In the genomic region with DNA sequence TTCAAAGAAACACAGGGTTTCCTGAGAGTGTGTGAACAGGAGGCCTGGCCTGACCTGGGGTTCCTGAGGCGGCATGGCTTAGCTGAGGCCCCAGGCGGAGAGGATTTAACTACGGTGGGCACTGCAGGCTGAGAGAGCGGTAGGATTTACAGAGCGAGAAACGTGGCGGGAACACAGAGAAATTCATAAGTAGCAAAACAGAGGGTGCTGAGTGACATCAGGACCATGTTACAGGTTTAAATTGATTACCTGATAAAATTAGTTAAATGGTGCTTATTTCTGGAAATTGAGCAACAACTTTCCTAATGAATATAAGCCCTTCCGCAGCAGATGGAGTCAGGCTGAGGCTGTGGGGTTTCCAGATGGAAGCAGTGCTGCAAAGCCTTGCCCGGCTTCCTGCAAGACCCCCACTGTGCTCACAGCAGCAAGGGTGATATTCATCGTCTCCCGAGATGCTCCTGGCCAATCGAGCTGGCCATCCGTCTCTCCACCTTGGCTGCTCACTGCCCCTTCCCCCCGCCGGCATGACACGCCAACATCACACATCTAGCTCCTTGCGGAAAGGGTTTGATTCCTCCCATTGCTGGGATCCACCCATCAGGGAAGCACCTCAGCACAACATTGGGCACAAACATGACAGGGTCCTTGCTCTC, we compare ENCODE assay signal across 1 cellular context.
TF ChIP-seq lines count a peak whose summit lies in the region.

No MANE protein-coding gene starts in this region.

TF ChIP-seq in GM23338, 12 proteins besides CTCF, POLR2A, EP300 and RAD21 (continued from another document):
- TF ChIP-seq, protein P1, sequence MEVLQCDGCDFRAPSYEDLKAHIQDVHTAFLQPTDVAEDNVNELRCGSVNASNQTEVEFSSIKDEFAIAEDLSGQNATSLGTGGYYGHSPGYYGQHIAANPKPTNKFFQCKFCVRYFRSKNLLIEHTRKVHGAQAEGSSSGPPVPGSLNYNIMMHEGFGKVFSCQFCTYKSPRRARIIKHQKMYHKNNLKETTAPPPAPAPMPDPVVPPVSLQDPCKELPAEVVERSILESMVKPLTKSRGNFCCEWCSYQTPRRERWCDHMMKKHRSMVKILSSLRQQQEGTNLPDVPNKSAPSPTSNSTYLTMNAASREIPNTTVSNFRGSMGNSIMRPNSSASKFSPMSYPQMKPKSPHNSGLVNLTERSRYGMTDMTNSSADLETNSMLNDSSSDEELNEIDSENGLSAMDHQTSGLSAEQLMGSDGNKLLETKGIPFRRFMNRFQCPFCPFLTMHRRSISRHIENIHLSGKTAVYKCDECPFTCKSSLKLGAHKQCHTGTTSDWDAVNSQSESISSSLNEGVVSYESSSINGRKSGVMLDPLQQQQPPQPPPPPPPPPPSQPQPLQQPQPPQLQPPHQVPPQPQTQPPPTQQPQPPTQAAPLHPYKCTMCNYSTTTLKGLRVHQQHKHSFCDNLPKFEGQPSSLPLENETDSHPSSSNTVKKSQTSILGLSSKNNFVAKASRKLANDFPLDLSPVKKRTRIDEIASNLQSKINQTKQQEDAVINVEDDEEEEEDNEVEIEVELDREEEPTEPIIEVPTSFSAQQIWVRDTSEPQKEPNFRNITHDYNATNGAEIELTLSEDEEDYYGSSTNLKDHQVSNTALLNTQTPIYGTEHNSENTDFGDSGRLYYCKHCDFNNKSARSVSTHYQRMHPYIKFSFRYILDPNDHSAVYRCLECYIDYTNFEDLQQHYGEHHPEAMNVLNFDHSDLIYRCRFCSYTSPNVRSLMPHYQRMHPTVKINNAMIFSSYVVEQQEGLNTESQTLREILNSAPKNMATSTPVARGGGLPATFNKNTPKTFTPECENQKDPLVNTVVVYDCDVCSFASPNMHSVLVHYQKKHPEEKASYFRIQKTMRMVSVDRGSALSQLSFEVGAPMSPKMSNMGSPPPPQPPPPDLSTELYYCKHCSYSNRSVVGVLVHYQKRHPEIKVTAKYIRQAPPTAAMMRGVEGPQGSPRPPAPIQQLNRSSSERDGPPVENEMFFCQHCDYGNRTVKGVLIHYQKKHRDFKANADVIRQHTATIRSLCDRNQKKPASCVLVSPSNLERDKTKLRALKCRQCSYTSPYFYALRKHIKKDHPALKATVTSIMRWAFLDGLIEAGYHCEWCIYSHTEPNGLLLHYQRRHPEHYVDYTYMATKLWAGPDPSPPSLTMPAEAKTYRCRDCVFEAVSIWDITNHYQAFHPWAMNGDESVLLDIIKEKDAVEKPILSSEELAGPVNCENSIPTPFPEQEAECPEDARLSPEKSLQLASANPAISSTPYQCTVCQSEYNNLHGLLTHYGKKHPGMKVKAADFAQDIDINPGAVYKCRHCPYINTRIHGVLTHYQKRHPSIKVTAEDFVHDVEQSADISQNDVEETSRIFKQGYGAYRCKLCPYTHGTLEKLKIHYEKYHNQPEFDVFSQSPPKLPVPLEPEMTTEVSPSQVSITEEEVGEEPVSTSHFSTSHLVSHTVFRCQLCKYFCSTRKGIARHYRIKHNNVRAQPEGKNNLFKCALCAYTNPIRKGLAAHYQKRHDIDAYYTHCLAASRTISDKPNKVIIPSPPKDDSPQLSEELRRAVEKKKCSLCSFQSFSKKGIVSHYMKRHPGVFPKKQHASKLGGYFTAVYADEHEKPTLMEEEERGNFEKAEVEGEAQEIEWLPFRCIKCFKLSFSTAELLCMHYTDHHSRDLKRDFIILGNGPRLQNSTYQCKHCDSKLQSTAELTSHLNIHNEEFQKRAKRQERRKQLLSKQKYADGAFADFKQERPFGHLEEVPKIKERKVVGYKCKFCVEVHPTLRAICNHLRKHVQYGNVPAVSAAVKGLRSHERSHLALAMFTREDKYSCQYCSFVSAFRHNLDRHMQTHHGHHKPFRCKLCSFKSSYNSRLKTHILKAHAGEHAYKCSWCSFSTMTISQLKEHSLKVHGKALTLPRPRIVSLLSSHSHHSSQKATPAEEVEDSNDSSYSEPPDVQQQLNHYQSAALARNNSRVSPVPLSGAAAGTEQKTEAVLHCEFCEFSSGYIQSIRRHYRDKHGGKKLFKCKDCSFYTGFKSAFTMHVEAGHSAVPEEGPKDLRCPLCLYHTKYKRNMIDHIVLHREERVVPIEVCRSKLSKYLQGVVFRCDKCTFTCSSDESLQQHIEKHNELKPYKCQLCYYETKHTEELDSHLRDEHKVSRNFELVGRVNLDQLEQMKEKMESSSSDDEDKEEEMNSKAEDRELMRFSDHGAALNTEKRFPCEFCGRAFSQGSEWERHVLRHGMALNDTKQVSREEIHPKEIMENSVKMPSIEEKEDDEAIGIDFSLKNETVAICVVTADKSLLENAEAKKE (CRISPR knock-in tag; IDR thresholded peaks at IDR 0.05) = no peak
- TF ChIP-seq ZNF114 (CRISPR knock-in tag; IDR thresholded peaks at IDR 0.05) (no peak), CREB1 (CRISPR knock-in tag; IDR thresholded peaks at IDR 0.05; ENCODE audit: low read depth) (no peak), EZH2phosphoT487 (IDR thresholded peaks at IDR 0.05; ENCODE audit: unreplicated experiment) (no peak), POLR2AphosphoS5 (IDR thresholded peaks at IDR 0.05; ENCODE audit: low read depth) (no peak)
